ENCODE assay signal across 14 cellular contexts in the genomic region with DNA sequence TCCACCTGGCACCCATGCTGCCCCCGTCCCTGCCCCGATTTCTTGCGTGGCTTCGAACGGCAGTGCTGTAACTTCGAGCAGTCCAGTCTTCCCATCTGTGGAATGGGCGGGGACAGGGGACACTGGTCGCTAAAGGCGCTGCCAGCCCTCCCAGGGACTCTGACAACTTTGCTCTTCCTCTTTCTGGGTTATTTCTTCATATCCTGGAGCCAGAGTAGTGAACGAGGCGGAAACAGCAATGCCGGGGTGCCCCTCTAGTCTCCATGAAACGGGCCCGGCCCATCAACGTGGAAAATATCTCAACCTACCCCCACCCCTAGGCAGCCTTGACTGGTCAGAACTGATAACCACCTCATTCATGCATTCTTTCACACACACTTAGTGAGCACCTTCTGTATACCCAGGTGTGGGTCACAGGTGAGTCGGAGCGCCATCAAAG. TPM values are rescaled to one million over a fixed set of nuclear protein-coding genes. Genes with fewer than 3 reads are reported as not detected.
A peak's percentile ranks its signal among the peaks of the same experiment; 100 is the strongest.
DNase-seq lines count a peak whose midpoint lies in the region; TF ChIP-seq lines count a peak whose summit lies in the region.
"Had no signal": no experiment of that assay in that cellular context is flagged by ENCODE, and none has a peak within 500 bp of the region (broad histone marks: within the 10 kb centered on the region; RNA-seq: fewer than 3 reads in every experiment).

No MANE protein-coding gene starts in this region.

- no peaks in the 10 kb centered on the region for H3K27me3 ChIP-seq in AG04450 (ENCODE audit: control insufficient read depth, insufficient read depth, low read length)
- H3K27me3 ChIP-seq in neuronal stem cell (ENCODE audit: control insufficient read depth in 3 of 3, insufficient read depth in 3 of 3, low read depth in 1 of 3, low read length in 3 of 3) = peaks cover 0 to 2% (median 0%) of the 10 kb centered on the region in 3 experiments
- H3K27me3 ChIP-seq: dorsolateral prefrontal cortex, suprapubic skin had no signal

- no CpG with 5 or more reads among the region's 17 CpGs for WGBS in neuronal stem cell (ENCODE audit: extremely low coverage in 2 of 2, insufficient read length in 2 of 2, insufficient replicate concordance in 1 of 2), 2 donors

- peaks cover 7% of the 10 kb centered on the region for H3K27me3 Mint-ChIP-seq in glutamatergic neuron (ENCODE audit: unreplicated experiment)

- H2BK15ac ChIP-seq in neuronal stem cell (ENCODE audit: low read length) = no peak overlapping the region

- no peaks in the 10 kb centered on the region; the same call in 1 of the 2 replicates for H3K9me3 ChIP-seq in AG04450 (ENCODE audit: control insufficient read depth, insufficient read depth, low read length)
- H3K9me3 ChIP-seq in neuronal stem cell (replicated peaks in 1 of 2; ENCODE audit: control insufficient read depth in 2 of 2, insufficient read depth in 1 of 2, low read depth in 1 of 2, low read length in 2 of 2) = no peaks in the 10 kb centered on the region
- H3K9me3 ChIP-seq: suprapubic skin had no signal

- H3K4me2 ChIP-seq in neuronal stem cell (ENCODE audit: insufficient read depth, low read length, poor library complexity, severe bottlenecking) = no peak overlapping the region

- H3K4me3 ChIP-seq in AG04450 (ENCODE audit: low read depth, low read length) = no peak overlapping the region
- no peak overlapping the region for H3K4me3 ChIP-seq in neuronal stem cell (ENCODE audit: low read length in 2 of 2)
- H3K4me3 ChIP-seq: dorsolateral prefrontal cortex, suprapubic skin had no signal

- H3K79me1 ChIP-seq in neuronal stem cell (ENCODE audit: low read depth, low read length) = no peaks in the 10 kb centered on the region

- CTCF ChIA-PET in AG04450 (lab: Charles Lee) = interaction anchor here (1.2 kb wide), 1 partner anchor 96 kb away, joined by 5 read pairs; no protein-coding TSS in a partner anchor

- H3K4me1 ChIP-seq in neuronal stem cell (ENCODE audit: control insufficient read depth in 2 of 2, insufficient read depth in 1 of 2, low read depth in 1 of 2, low read length in 2 of 2) = peaks cover 11% of the 10 kb centered on the region in 2 donors

- peak overlapping the region; percentile 28 for H4K91ac ChIP-seq in neuronal stem cell (ENCODE audit: low read depth, low read length, poor library complexity)

- no peak overlapping the region for H3K27ac Mint-ChIP-seq in glutamatergic neuron (ENCODE audit: unreplicated experiment)
- H3K27ac Mint-ChIP-seq: activated T-helper 1 cell treated with anti-CD3 and anti-CD28 coated beads, Interleukin-12 subunit alpha, Interleukin-12 subunit beta, Interleukin-2, Interleukin-4 antibody, amounts not matched to agents 30 ng/mL and 10 ng/mL and 1 ng/mL, durations not matched to agents 14 hours and 24 hours and 36 hours; immature natural killer cell had no signal

- H3K23ac ChIP-seq in neuronal stem cell (ENCODE audit: low read depth, low read length, poor library complexity) = peak overlapping the region; percentile 27

- no peak overlapping the region for H3K18ac ChIP-seq in neuronal stem cell (ENCODE audit: low read length)

- no peak overlapping the region for H2BK5ac ChIP-seq in neuronal stem cell (ENCODE audit: low read length)

- H3K9ac ChIP-seq in neuronal stem cell (ENCODE audit: low read depth, low read length, poor library complexity) = no peak overlapping the region

- no peak overlapping the region for H3K14ac ChIP-seq in neuronal stem cell (ENCODE audit: low read length)

- H3K27ac ChIP-seq in AG04450 (ENCODE audit: low read depth, low read length) = peak overlapping the region; percentile 70
- H3K27ac ChIP-seq in neuronal stem cell (replicated peaks; ENCODE audit: low read length) = no peak overlapping the region
- H3K27ac ChIP-seq: dorsolateral prefrontal cortex, suprapubic skin had no signal

- DNase-seq in AG04450 (ENCODE audit: low read depth, low spot score) (no peak), NOMO-1 treated with dmso at 0.1 percent for 144 hours (lab: John Stamatoyannopoulos, UW; ENCODE audit: unreplicated experiment) (peak; percentile 94), glutamatergic neuron (no peak), neuronal stem cell (ENCODE audit: low spot score) (no peak), COLO829 (ENCODE audit: low spot score) (no peak), HuH-7 (ENCODE audit: low spot score) (no peak), GDM1 (lab: John Stamatoyannopoulos, UW) (no peak)
- DNase-seq in effector CD8-positive, alpha-beta T cell (lab: John Stamatoyannopoulos, UW) = no peak
- DNase-seq: activated CD4-positive, alpha-beta T cell treated with anti-CD3 and anti-CD28 coated beads for 4 hours; dorsolateral prefrontal cortex; immature natural killer cell; NK-92 treated with Interleukin-12 subunit alpha and Interleukin-12 subunit beta, amount 100 ng/mL, for 24 hours had no signal

- H4K8ac ChIP-seq in neuronal stem cell (ENCODE audit: low read depth, low read length) = no peak overlapping the region

- no peak overlapping the region for H3K4ac ChIP-seq in neuronal stem cell (ENCODE audit: low read length)

- POLR2A ChIA-PET in AG04450 (lab: Yijun Ruan, JAX) = interaction anchor here (1.0 kb wide), 1 partner anchor 36 kb away, joined by 4 read pairs; no protein-coding TSS in a partner anchor

- H2BK12ac ChIP-seq in neuronal stem cell (ENCODE audit: low read length) = no peak overlapping the region

- peaks cover 5% of the 10 kb centered on the region for H3K36me3 Mint-ChIP-seq in glutamatergic neuron (ENCODE audit: unreplicated experiment)

- H3K36me3 ChIP-seq in neuronal stem cell (replicated peaks in 1 of 2; ENCODE audit: control insufficient read depth in 2 of 2, insufficient read depth in 2 of 2, low read length in 2 of 2) = peaks cover 3 to 13% of the 10 kb centered on the region in 2 donors
- H3K36me3 ChIP-seq: suprapubic skin had no signal

- TF ChIP-seq CTCF in AG04450 (IDR thresholded peaks at IDR 0.05; ENCODE audit: low read depth, low read length) (no peak), glutamatergic neuron (IDR thresholded peaks at IDR 0.05; ENCODE audit: partially characterized antibody, unreplicated experiment) (no peak)

- peak overlapping the region; percentile 55 for H3K4me3 Mint-ChIP-seq in glutamatergic neuron (ENCODE audit: unreplicated experiment)
- H3K4me3 Mint-ChIP-seq: activated T-helper 1 cell treated with anti-CD3 and anti-CD28 coated beads, Interleukin-12 subunit alpha, Interleukin-12 subunit beta, Interleukin-2, Interleukin-4 antibody, amounts not matched to agents 30 ng/mL and 10 ng/mL and 1 ng/mL, durations not matched to agents 14 hours and 24 hours and 36 hours; immature natural killer cell had no signal

- no peak overlapping the region for H2BK120ac ChIP-seq in neuronal stem cell (ENCODE audit: low read depth, low read length)

- H3K9me3 Mint-ChIP-seq in glutamatergic neuron (ENCODE audit: unreplicated experiment) = peaks cover 10% of the 10 kb centered on the region
- H3K9me3 Mint-ChIP-seq: activated T-helper 1 cell treated with anti-CD3 and anti-CD28 coated beads, Interleukin-12 subunit alpha, Interleukin-12 subunit beta, Interleukin-2, Interleukin-4 antibody, amounts not matched to agents 30 ng/mL and 10 ng/mL and 1 ng/mL, durations not matched to agents 14 hours and 24 hours and 36 hours; immature natural killer cell had no signal

- H2AFZ ChIP-seq in neuronal stem cell (ENCODE audit: low read length) = no peak overlapping the region

- H2AK5ac ChIP-seq in neuronal stem cell (ENCODE audit: low read depth, low read length) = peak overlapping the region; percentile 41

- H3K4me1 Mint-ChIP-seq in glutamatergic neuron (ENCODE audit: low read depth, unreplicated experiment) = peaks cover 10% of the 10 kb centered on the region

RNA-seq across cellular contexts. Expression of gene TRIOBP, which starts 42.8 kb away (rescaled TPM):
- 37.0 and 76.4 TPM in 2 replicates for polyA plus RNA-seq in AG04450 (2011; rRNA removed)
- polyA minus RNA-seq in AG04450 (2011; rRNA and poly(A)+ RNA removed) = 78.8 and 114 TPM in 2 replicates
- 33.7 TPM for total RNA-seq in glutamatergic neuron (ENCODE audit: unreplicated experiment)
- 17.8 TPM for polyA plus RNA-seq in neuronal stem cell (2013, experiment 1 of 2)
- 17.3 TPM for polyA plus RNA-seq in neuronal stem cell (2013, experiment 2 of 2)

RNA-seq across cellular contexts. Expression of gene NOL12, which starts 53.5 kb away (rescaled TPM):
- polyA plus RNA-seq in AG04450 (2011; rRNA removed) = 10.4 and 11.8 TPM in 2 replicates
- 10.9 and 13.9 TPM in 2 replicates for polyA minus RNA-seq in AG04450 (2011; rRNA and poly(A)+ RNA removed)
- 9.9 TPM for total RNA-seq in glutamatergic neuron (ENCODE audit: unreplicated experiment)
- 22.6 TPM for polyA plus RNA-seq in neuronal stem cell (2013, experiment 1 of 2)
- polyA plus RNA-seq in neuronal stem cell (2013, experiment 2 of 2) = 19.5 TPM
